8 cellular contexts compared by ENCODE assay signal in genomic region chr6:157380779-157381561, GRCh38. TPM values are rescaled to one million over a fixed set of nuclear protein-coding genes. Genes with fewer than 3 reads are reported as not detected.
DNase-seq lines count a peak whose midpoint lies in the region; ATAC-seq, FAIRE-seq and TF ChIP-seq lines count a peak whose summit lies in the region.

Gene ZDHHC14, plus strand, starts transcription at chr6:157381190.

- H3K27me3 Mint-ChIP-seq in activated naive CD4-positive, alpha-beta T cell treated with anti-CD3 and anti-CD28 coated beads, Interleukin-2, amount 50 U/mL, for 24 hours = peaks cover 4% of the 10 kb centered on the region

- peak within 1 kb of the TSS; percentile 86 for H3K4me3 Mint-ChIP-seq in activated naive CD4-positive, alpha-beta T cell treated with anti-CD3 and anti-CD28 coated beads, Interleukin-2, amount 50 U/mL, for 24 hours

- peak; percentile 89 for ATAC-seq in omental fat pad (ENCODE audit: low FRiP score)

- peak within 1 kb of the TSS; percentile 85 for H3K4me2 ChIP-seq in SK-N-SH

- H3F3A ChIP-seq in SK-N-SH (replicated peaks; ENCODE audit: insufficient read depth) = peaks cover 3% of the 10 kb centered on the region

- H3K79me2 ChIP-seq in SK-N-SH (ENCODE audit: insufficient read depth) = peaks cover 21% of the 10 kb centered on the region

- no peak for FAIRE-seq in H54 (lab: Jason Lieb, UNC)

- H3K27me3 ChIP-seq in SK-N-SH (ENCODE audit: insufficient read depth) = no peaks in the 10 kb centered on the region

- POLR2A ChIA-PET in SK-N-SH (lab: Yijun Ruan, JAX) = interaction anchor here (1.5 to 2.0 kb wide), 2 partner anchors 58 to 224 kb away, joined by 3 to 19 read pairs; partner anchors contain the start of gene TMEM242

- no peaks in the 10 kb centered on the region for H3K9me3 ChIP-seq in SK-N-SH

- peak within 1 kb of the TSS; percentile 84 for H3K9ac ChIP-seq in SK-N-SH

- no peaks in the 10 kb centered on the region for H3K9me2 ChIP-seq in SK-N-SH

- in situ Hi-C loops in G401 (cut with HindIII; ENCODE audit: low sequenced_read_pairs) = no loop called here

- WGBS in SK-N-SH (ENCODE audit: low lambda C conversion rate) = no CpG with 5 or more reads among the region's 106 CpGs

- H2AFZ ChIP-seq in SK-N-SH (ENCODE audit: low read depth) = peak within 1 kb of the TSS; percentile 78

- TF ChIP-seq RAD21 in SK-N-SH (IDR thresholded peaks at IDR 0.05; ENCODE audit: low read length) = no peak

- TF ChIP-seq CTCF in SK-N-SH (IDR thresholded peaks at IDR 0.05) = no peak
- no peak for TF ChIP-seq CTCF in omental fat pad (IDR thresholded peaks at IDR 0.05)

- CTCF ChIA-PET in SK-N-SH (lab: Yijun Ruan, JAX) = interaction anchor here (0.9 to 1.2 kb wide), 2 partner anchors 217 to 376 kb away, joined by 3 read pairs; no protein-coding TSS in a partner anchor

- H3K4me1 Mint-ChIP-seq in activated naive CD4-positive, alpha-beta T cell treated with anti-CD3 and anti-CD28 coated beads, Interleukin-2, amount 50 U/mL, for 24 hours = peaks cover 35% of the 10 kb centered on the region

- peak within 1 kb of the TSS; percentile 76 to 94 for H3K27ac ChIP-seq in SK-N-SH (ENCODE audit: low read depth in 2 of 2, low read length in 1 of 2)
- peak within 1 kb of the TSS; percentile 89 for H3K27ac ChIP-seq in temporal lobe (ENCODE audit: low read depth, low read length)

- H3K36me3 ChIP-seq in SK-N-SH (replicated peaks in 1 of 2; ENCODE audit: control insufficient read depth in 1 of 2, insufficient read depth in 2 of 2, low read length in 1 of 2) = no peaks in the 10 kb centered on the region

- TF ChIP-seq POLR2A in H54 (IDR thresholded peaks at IDR 0.05; ENCODE audit: low read depth, low read length) = peak; percentile 79

- H3K9me3 Mint-ChIP-seq in activated naive CD4-positive, alpha-beta T cell treated with anti-CD3 and anti-CD28 coated beads, Interleukin-2, amount 50 U/mL, for 24 hours = no peaks in the 10 kb centered on the region

- no peak for TF ChIP-seq EP300 in SK-N-SH (IDR thresholded peaks at IDR 0.05; ENCODE audit: borderline replicate concordance in 1 of 2, low read depth in 1 of 2, low read length in 1 of 2)

- peak; percentile 89 for DNase-seq in G401 (ENCODE audit: low spot score)
- DNase-seq in H54 (ENCODE audit: insufficient read length, low spot score) = peak; percentile 64
- peak; percentile 89 for DNase-seq in LoVo (ENCODE audit: low spot score)
- DNase-seq in SK-N-SH = peak; percentile 90
- DNase-seq in globus pallidus (ENCODE audit: low spot score) = peak; percentile 93
- peak; percentile 54 for DNase-seq in omental fat pad (ENCODE audit: low spot score)

- peak within 1 kb of the TSS; percentile 92 to 97 for H3K4me3 ChIP-seq in SK-N-SH (ENCODE audit: low read depth in 2 of 2, low read length in 1 of 2)

- peaks cover 2% of the 10 kb centered on the region for H3K36me3 Mint-ChIP-seq in activated naive CD4-positive, alpha-beta T cell treated with anti-CD3 and anti-CD28 coated beads, Interleukin-2, amount 50 U/mL, for 24 hours

- H4K20me1 ChIP-seq in SK-N-SH (ENCODE audit: insufficient read depth) = no peaks in the 10 kb centered on the region

- H3K27ac Mint-ChIP-seq in activated naive CD4-positive, alpha-beta T cell treated with anti-CD3 and anti-CD28 coated beads, Interleukin-2, amount 50 U/mL, for 24 hours = peak within 1 kb of the TSS; percentile 66

- peaks cover 0 to 11% of the 10 kb centered on the region in 2 experiments; a peak in 2 of 4 replicates for H3K4me1 ChIP-seq in SK-N-SH (ENCODE audit: control insufficient read depth in 1 of 2, insufficient read depth in 2 of 2, low read depth in 1 of 2, low read length in 1 of 2)

TF ChIP-seq in SK-N-SH, 30 proteins besides CTCF, POLR2A, EP300 and RAD21:
- TF ChIP-seq TAF1 (IDR thresholded peaks at IDR 0.05; ENCODE audit: borderline replicate concordance, low read depth, low read length) (0 out of 2 replicates have a peak, but pooled peaks have one; percentile 26), POLR2AphosphoS5 (IDR thresholded peaks at IDR 0.05; ENCODE audit: low read depth, low read length) (peak; percentile 62; the same call in 1 of the 2 replicates), ZBTB33 (IDR thresholded peaks at IDR 0.05; ENCODE audit: borderline replicate concordance, low read depth) (no peak), SIN3A (IDR thresholded peaks at IDR 0.05; ENCODE audit: borderline replicate concordance, low read depth, low read length) (peak; percentile 13; the same call in 1 of the 2 replicates), MAX (IDR thresholded peaks at IDR 0.05; ENCODE audit: low read depth) (peak; percentile 58; the same call in 1 of the 2 replicates), TEAD4 (IDR thresholded peaks at IDR 0.05; ENCODE audit: borderline replicate concordance, insufficient read depth) (no peak), MXI1 (IDR thresholded peaks at IDR 0.05; ENCODE audit: low read depth, low read length) (peak; percentile 81), NRF1 (IDR thresholded peaks at IDR 0.05; ENCODE audit: low read depth, low read length) (peak; percentile 56; the same call in 1 of the 2 replicates), ELF1 (IDR thresholded peaks at IDR 0.05) (peak; percentile 76)

RNA-seq across cellular contexts. Expression of gene ZDHHC14, which starts in this region (rescaled TPM):
- 3.8 and 5.6 TPM in 2 replicates for total RNA-seq in G401 (2014; rRNA removed; shearing (Covaris generic))
- polyA plus RNA-seq in SK-N-SH (2012; rRNA removed) = 5.4 TPM in 2 replicates
- 3.5 and 4.2 TPM in 2 replicates for polyA plus RNA-seq in SK-N-SH (2012; cell fraction: cytosol; rRNA removed)
- 8.2 and 9.1 TPM in 2 replicates for polyA plus RNA-seq in SK-N-SH (2012; cell fraction: nucleus; rRNA removed)
- 10 to 100 TPM in 1 of 4 donors, 1 to 10 TPM in 3; 5.6 to 13.7 (median 6.9) TPM for total RNA-seq in omental fat pad
- 7.1 TPM for total RNA-seq in temporal lobe

Comparison
In these comparisons a context has a peak if more than half of its experiments do, and no peak if none do; other contexts are left out.
1. Peak in every context shown above with its lines: DNase-seq, ATAC-seq, H3K4me3 ChIP-seq and H3K27ac ChIP-seq.